ENCODE assay signal across 17 cellular contexts in genomic region chr16:21275529-21275928, GRCh38. TPM values are rescaled to one million over a fixed set of nuclear protein-coding genes. Genes with fewer than 3 reads are reported as not detected.
DNase-seq lines count a peak whose midpoint lies in the region; ATAC-seq lines count a peak whose summit lies in the region.
"Had no signal": no experiment of that assay in that cellular context is flagged by ENCODE, and none has a peak within 500 bp of the region (broad histone marks: within the 10 kb centered on the region; RNA-seq: fewer than 3 reads in every experiment).

No MANE protein-coding gene starts in this region.

- H4K20me1 ChIP-seq in BLaER1 (no peaks in the 10 kb centered on the region), Karpas-422 (ENCODE audit: insufficient read depth, low read depth, low read length) (no peaks in the 10 kb centered on the region)

- no peak overlapping the region for H3K4me3 Mint-ChIP-seq in stimulated activated naive B cell treated with anti-CD40 and anti-IgM and Interleukin-4, amounts not matched to agents 10 μg/mL and 1 μg/mL and 100 μg/mL, for 72 hours
- H3K4me3 Mint-ChIP-seq: CD4-positive, CD25-positive, alpha-beta regulatory T cell; CD8-positive, alpha-beta T cell; HFFc6 had no signal

- H3K4me3 ChIP-seq in BLaER1: no peak overlapping the region
- H3K4me3 ChIP-seq in Karpas-422 (ENCODE audit: low read length): no peak overlapping the region
- H3K4me3 ChIP-seq: HAP-1 had no signal

- no peak overlapping the region for H2AFZ ChIP-seq in Karpas-422 (ENCODE audit: low read length)

- H3K4me2 ChIP-seq in BLaER1 (peak overlapping the region; percentile 15; the same call in 1 of the 2 replicates), Karpas-422 (ENCODE audit: low read depth, low read length, poor library complexity, severe bottlenecking) (peak overlapping the region; percentile 53)

- H3K27me3 ChIP-seq in BLaER1: peaks cover 35% of the 10 kb centered on the region
- no peaks in the 10 kb centered on the region for H3K27me3 ChIP-seq in Karpas-422 (ENCODE audit: low read length)

- H3K79me2 ChIP-seq in Karpas-422 (ENCODE audit: low read length): no peaks in the 10 kb centered on the region

- H3K9me3 Mint-ChIP-seq in stimulated activated naive B cell treated with anti-CD40 and anti-IgM and Interleukin-4, amounts not matched to agents 10 μg/mL and 1 μg/mL and 100 μg/mL, for 72 hours: no peaks in the 10 kb centered on the region
- H3K9me3 Mint-ChIP-seq: CD4-positive, CD25-positive, alpha-beta regulatory T cell; CD8-positive, alpha-beta T cell; HFFc6 had no signal

- no peaks in the 10 kb centered on the region for H3K9me3 ChIP-seq in BLaER1
- no peaks in the 10 kb centered on the region for H3K9me3 ChIP-seq in Karpas-422 (ENCODE audit: low read length)
- H3K9me3 ChIP-seq: Caco-2, HAP-1 had no signal

- H3K36me3 ChIP-seq in BLaER1 (no peaks in the 10 kb centered on the region), Karpas-422 (ENCODE audit: insufficient read depth, low read length) (no peaks in the 10 kb centered on the region)
- H3K36me3 ChIP-seq: HAP-1 had no signal

- peak overlapping the region; percentile 67 for H3K27ac Mint-ChIP-seq in stimulated activated naive B cell treated with anti-CD40 and anti-IgM and Interleukin-4, amounts not matched to agents 10 μg/mL and 1 μg/mL and 100 μg/mL, for 72 hours
- H3K27ac Mint-ChIP-seq: CD8-positive, alpha-beta T cell; HFFc6 had no signal

- H3K9ac ChIP-seq in BLaER1: no peak overlapping the region
- H3K9ac ChIP-seq in Karpas-422 (ENCODE audit: low read length): no peak overlapping the region

- no peaks in the 10 kb centered on the region for H3K36me3 Mint-ChIP-seq in stimulated activated naive B cell treated with anti-CD40 and anti-IgM and Interleukin-4, amounts not matched to agents 10 μg/mL and 1 μg/mL and 100 μg/mL, for 72 hours
- H3K36me3 Mint-ChIP-seq: CD4-positive, CD25-positive, alpha-beta regulatory T cell; CD8-positive, alpha-beta T cell had no signal

- H3K9me2 ChIP-seq in Karpas-422 (replicated peaks; ENCODE audit: insufficient read depth, low read length): no peaks in the 10 kb centered on the region

- H3K4me1 ChIP-seq in BLaER1 (peaks cover 41% of the 10 kb centered on the region), Karpas-422 (ENCODE audit: low read length) (peaks cover 53% of the 10 kb centered on the region)
- H3K4me1 ChIP-seq: Caco-2 had no signal

- no peak for DNase-seq in Karpas-422
- peak; percentile 8 for DNase-seq in cerebellar cortex (ENCODE audit: low spot score)
- DNase-seq in stimulated activated naive B cell treated with anti-CD40 and anti-IgM and Interleukin-4, amounts not matched to agents 10 μg/mL and 1 μg/mL and 100 μg/mL, for 72 hours: no peak
- no peak for DNase-seq in activated CD4-positive, alpha-beta T cell treated with anti-CD3 and anti-CD28 coated beads, Interleukin-2, amount 50 U/mL, for 1 hour
- DNase-seq: Caco-2; CD4-positive, CD25-positive, alpha-beta regulatory T cell; CD8-positive, alpha-beta T cell; DMS153; DND-41; GOT3; HFFc6 had no signal

- H3K4me1 Mint-ChIP-seq in stimulated activated naive B cell treated with anti-CD40 and anti-IgM and Interleukin-4, amounts not matched to agents 10 μg/mL and 1 μg/mL and 100 μg/mL, for 72 hours: peaks cover 33 to 47% of the 10 kb centered on the region in 2 donors

- ATAC-seq in stimulated activated naive B cell treated with anti-CD40 and anti-IgM and Interleukin-4, amounts not matched to agents 10 μg/mL and 1 μg/mL and 100 μg/mL, for 72 hours (replicated peaks): no peak
- no peak for ATAC-seq in GM21737 (IDR thresholded peaks at IDR 0.05; ENCODE audit: unreplicated experiment)
- ATAC-seq: CD8-positive, alpha-beta T cell had no signal

- H3K27ac ChIP-seq in BLaER1 (no peak overlapping the region), Karpas-422 (ENCODE audit: low read length) (no peak overlapping the region)
- H3K27ac ChIP-seq: C4-2B had no signal

- peaks cover 13 to 19% of the 10 kb centered on the region in 2 donors for H3K27me3 Mint-ChIP-seq in stimulated activated naive B cell treated with anti-CD40 and anti-IgM and Interleukin-4, amounts not matched to agents 10 μg/mL and 1 μg/mL and 100 μg/mL, for 72 hours

RNA-seq across cellular contexts. Expression of gene CRYM, which starts 2.6 kb away (rescaled TPM):
- total RNA-seq in Karpas-422 (2014; rRNA removed; shearing (Covaris generic); ENCODE audit: low replicate concordance): 6.8 and 7.1 TPM in 2 replicates
- total RNA-seq: A673; Caco-2; CD4-positive, CD25-positive, alpha-beta regulatory T cell; CD8-positive, alpha-beta T cell; HFFc6 had no signal

RNA-seq across cellular contexts. Expression of gene ANKS4B, which starts 42.0 kb away (rescaled TPM):
- not detected in 2 replicates for total RNA-seq in Karpas-422 (2014; rRNA removed; shearing (Covaris generic); ENCODE audit: low replicate concordance)
- total RNA-seq: A172; A673; CD4-positive, CD25-positive, alpha-beta regulatory T cell; CD8-positive, alpha-beta T cell; HFFc6 had no signal
